ENCODE assay signal across 10 cellular contexts in the genomic region with DNA sequence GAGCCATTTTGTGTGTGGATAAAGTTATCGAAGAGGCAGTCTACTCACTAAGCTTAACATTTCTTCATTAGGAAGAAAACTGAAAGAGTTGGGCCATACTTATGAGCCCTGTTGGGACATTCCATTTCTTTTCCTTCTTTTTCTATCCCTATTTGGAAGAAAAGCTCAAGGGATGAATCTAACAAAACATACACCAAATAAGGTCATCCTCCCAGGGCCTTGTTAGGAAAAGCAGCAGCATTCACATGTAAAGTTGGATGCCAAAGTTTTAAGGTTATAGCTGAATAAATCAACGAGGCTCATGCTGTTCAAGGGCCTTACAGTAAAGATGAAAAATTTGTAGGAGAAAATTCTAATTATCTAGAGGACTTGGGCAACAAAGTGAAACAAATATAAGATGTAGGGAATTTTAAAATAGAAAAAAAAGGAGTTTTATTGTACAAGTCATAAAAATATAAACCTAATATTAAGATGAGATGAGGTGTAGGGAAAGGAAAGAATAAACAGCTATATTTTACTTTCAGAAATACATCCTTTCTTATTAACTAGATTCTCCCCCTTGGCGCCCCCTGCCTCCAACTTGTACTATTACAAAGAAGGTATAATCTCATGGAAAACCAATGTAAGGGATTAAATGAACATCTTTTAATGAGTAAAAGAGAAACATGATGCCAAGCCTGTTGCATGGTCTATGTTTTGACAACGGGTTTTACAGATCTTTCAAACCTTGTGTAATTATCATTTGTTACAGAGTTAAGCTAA.
DNase-seq lines count a peak whose midpoint lies in the region; ATAC-seq and TF ChIP-seq lines count a peak whose summit lies in the region.
"Had no signal": no experiment of that assay in that cellular context is flagged by ENCODE, and none has a peak within 500 bp of the region (broad histone marks: within the 10 kb centered on the region; RNA-seq: fewer than 3 reads in every experiment).

No MANE protein-coding gene starts in this region.

- DNase-seq in ACHN, result peak; percentile 16
- peak; percentile 78 for DNase-seq in GM23338 (ENCODE audit: low spot score)
- no peak for DNase-seq in epithelial cell of proximal tubule (ENCODE audit: low read depth)
- no peak for DNase-seq in CD4-positive, alpha-beta memory T cell
- DNase-seq in RPMI8226, result no peak
- DNase-seq in HFFc6, result no peak
- DNase-seq: activated effector memory CD4-positive, alpha-beta T cell treated with anti-CD3 and anti-CD28 coated beads, Interleukin-2, amount 50 U/mL, for 16 hours; KG1 had no signal

- H3K79me2 ChIP-seq in GM23338 (replicated peaks; ENCODE audit: insufficient read depth) (no peaks in the 10 kb centered on the region), OCI-LY3 (ENCODE audit: low read length) (no peaks in the 10 kb centered on the region)

- no peak overlapping the region for H2AFZ ChIP-seq in GM23338
- no peak overlapping the region for H2AFZ ChIP-seq in OCI-LY3 (ENCODE audit: low read depth, low read length)

- H3K9ac ChIP-seq in OCI-LY3 (ENCODE audit: low read length), result no peak overlapping the region

- in situ Hi-C loops in ACHN (cut with HindIII; ENCODE audit: low pct_ligation_motif_present, low pct_unique_long_range_greater_than_20kb, low sequenced_read_pairs), result no loop called here

- CTCF ChIA-PET in CD4-positive, alpha-beta memory T cell (lab: Charles Lee; ENCODE audit: partially characterized antibody), result no interaction called here

- POLR2A ChIA-PET in CD4-positive, alpha-beta memory T cell (lab: Charles Lee; ENCODE audit: partially characterized antibody), result no interaction called here

- H3K27me3 Mint-ChIP-seq in GM23338 (ENCODE audit: insufficient read depth, low read depth, poor library complexity) (no peaks in the 10 kb centered on the region), HFFc6 (ENCODE audit: insufficient read depth) (no peaks in the 10 kb centered on the region)
- H3K27me3 Mint-ChIP-seq in CD4-positive, alpha-beta memory T cell, result no peaks in the 10 kb centered on the region

- H3K4me2 ChIP-seq in GM23338 (no peak overlapping the region), OCI-LY3 (ENCODE audit: low read length) (no peak overlapping the region)

- H3K9me2 ChIP-seq in GM23338 (ENCODE audit: insufficient read depth), result peaks cover 6% of the 10 kb centered on the region; the same call in 1 of the 2 replicates

- H3K36me3 ChIP-seq in GM23338 (ENCODE audit: insufficient read depth), result no peaks in the 10 kb centered on the region
- peaks cover 26% of the 10 kb centered on the region for H3K36me3 ChIP-seq in OCI-LY3 (replicated peaks; ENCODE audit: low read depth, low read length)
- H3K36me3 ChIP-seq in CD4-positive, alpha-beta memory T cell (ENCODE audit: insufficient read depth, low read length), result no peaks in the 10 kb centered on the region

- H4K20me1 ChIP-seq in GM23338 (replicated peaks; ENCODE audit: insufficient read depth) (no peaks in the 10 kb centered on the region), OCI-LY3 (ENCODE audit: insufficient read depth, low read length) (no peaks in the 10 kb centered on the region)

- no peaks in the 10 kb centered on the region for H3K9me3 ChIP-seq in OCI-LY3 (ENCODE audit: insufficient read depth, low read length)
- no peaks in the 10 kb centered on the region for H3K9me3 ChIP-seq in CD4-positive, alpha-beta memory T cell (ENCODE audit: control insufficient read depth in 1 of 2, low read length in 2 of 2)

- H3K27ac ChIP-seq in GM23338 (ENCODE audit: low read depth) (peak overlapping the region; percentile 2; the same call in 1 of the 2 replicates), OCI-LY3 (ENCODE audit: low read length) (peak overlapping the region; percentile 96)
- H3K27ac ChIP-seq in CD4-positive, alpha-beta memory T cell (ENCODE audit: low read depth, low read length), result no peak overlapping the region

- TF ChIP-seq CTCF in GM23338 (conservative IDR thresholded peaks at IDR 0.05; ENCODE audit: low read depth in 2 of 2) (peak; percentile 51 to 74; a peak in 3 of 4 replicates), OCI-LY3 (IDR thresholded peaks at IDR 0.05; ENCODE audit: low read depth, low read length) (peak; percentile 24), epithelial cell of proximal tubule (conservative IDR thresholded peaks at IDR 0.05; ENCODE audit: low read depth, low read length) (peak; percentile 61), HFFc6 (IDR thresholded peaks at IDR 0.05) (no peak)

- peak; percentile 74 for ATAC-seq in GM23338
- no peak for ATAC-seq in GM21529 (IDR thresholded peaks at IDR 0.05; ENCODE audit: unreplicated experiment)

- intact Hi-C loops in CD4-positive, alpha-beta memory T cell (cut with micrococcal nuclease), result no loop called here

- H3F3A ChIP-seq in GM23338 (replicated peaks; ENCODE audit: low read depth), result no peaks in the 10 kb centered on the region

- H3K4me1 Mint-ChIP-seq in GM23338, result peaks cover 10% of the 10 kb centered on the region; the same call in 2 of the 3 replicates
- H3K4me1 Mint-ChIP-seq in CD4-positive, alpha-beta memory T cell, result no peaks in the 10 kb centered on the region
- no peaks in the 10 kb centered on the region for H3K4me1 Mint-ChIP-seq in HFFc6 (ENCODE audit: low read depth)

- no peaks in the 10 kb centered on the region for H3K9me3 Mint-ChIP-seq in GM23338
- H3K9me3 Mint-ChIP-seq in CD4-positive, alpha-beta memory T cell, result peaks cover 0 to 5% (median 0%) of the 10 kb centered on the region in 8 donors
- peaks cover 12% of the 10 kb centered on the region for H3K9me3 Mint-ChIP-seq in HFFc6

- H3K4me3 ChIP-seq in GM23338, result no peak overlapping the region
- no peak overlapping the region for H3K4me3 ChIP-seq in OCI-LY3 (ENCODE audit: low read length)
- no peak overlapping the region for H3K4me3 ChIP-seq in epithelial cell of proximal tubule (ENCODE audit: low read depth, low read length)
- H3K4me3 ChIP-seq in CD4-positive, alpha-beta memory T cell (ENCODE audit: low read length in 2 of 2), result no peak overlapping the region

- H3K27me3 ChIP-seq in GM23338 (ENCODE audit: insufficient read depth) (no peaks in the 10 kb centered on the region), OCI-LY3 (ENCODE audit: low read depth, low read length) (no peaks in the 10 kb centered on the region)
- H3K27me3 ChIP-seq in CD4-positive, alpha-beta memory T cell (ENCODE audit: insufficient read depth, low read length), result no peaks in the 10 kb centered on the region

- H3K27ac Mint-ChIP-seq in GM23338 (peak overlapping the region; percentile 74), HFFc6 (no peak overlapping the region)
- H3K27ac Mint-ChIP-seq in CD4-positive, alpha-beta memory T cell, result no peak overlapping the region

- H3K4me3 Mint-ChIP-seq in GM23338, result no peak overlapping the region
- H3K4me3 Mint-ChIP-seq in CD4-positive, alpha-beta memory T cell, result no peak overlapping the region
- no peak overlapping the region for H3K4me3 Mint-ChIP-seq in HFFc6

- H3K4me1 ChIP-seq in GM23338 (ENCODE audit: insufficient read depth), result no peaks in the 10 kb centered on the region
- H3K4me1 ChIP-seq in OCI-LY3 (ENCODE audit: low read length), result peaks cover 54% of the 10 kb centered on the region
- no peaks in the 10 kb centered on the region for H3K4me1 ChIP-seq in CD4-positive, alpha-beta memory T cell (ENCODE audit: insufficient read depth, low read length)

- H3K36me3 Mint-ChIP-seq in GM23338 (ENCODE audit: low read depth), result no peaks in the 10 kb centered on the region; the same call in 2 of the 3 replicates
- no peaks in the 10 kb centered on the region for H3K36me3 Mint-ChIP-seq in CD4-positive, alpha-beta memory T cell
- H3K36me3 Mint-ChIP-seq in HFFc6 (ENCODE audit: low read depth), result no peaks in the 10 kb centered on the region

Comparison
In these comparisons a context has a peak if more than half of its experiments do, and no peak if none do; other contexts are left out.
1. DNase-seq: peak in ACHN (single experiment) and GM23338 (single experiment); none in epithelial cell of proximal tubule (single experiment), CD4-positive, alpha-beta memory T cell (0 of 5), RPMI8226 (single experiment) and HFFc6 (single experiment).